In the genomic region with DNA sequence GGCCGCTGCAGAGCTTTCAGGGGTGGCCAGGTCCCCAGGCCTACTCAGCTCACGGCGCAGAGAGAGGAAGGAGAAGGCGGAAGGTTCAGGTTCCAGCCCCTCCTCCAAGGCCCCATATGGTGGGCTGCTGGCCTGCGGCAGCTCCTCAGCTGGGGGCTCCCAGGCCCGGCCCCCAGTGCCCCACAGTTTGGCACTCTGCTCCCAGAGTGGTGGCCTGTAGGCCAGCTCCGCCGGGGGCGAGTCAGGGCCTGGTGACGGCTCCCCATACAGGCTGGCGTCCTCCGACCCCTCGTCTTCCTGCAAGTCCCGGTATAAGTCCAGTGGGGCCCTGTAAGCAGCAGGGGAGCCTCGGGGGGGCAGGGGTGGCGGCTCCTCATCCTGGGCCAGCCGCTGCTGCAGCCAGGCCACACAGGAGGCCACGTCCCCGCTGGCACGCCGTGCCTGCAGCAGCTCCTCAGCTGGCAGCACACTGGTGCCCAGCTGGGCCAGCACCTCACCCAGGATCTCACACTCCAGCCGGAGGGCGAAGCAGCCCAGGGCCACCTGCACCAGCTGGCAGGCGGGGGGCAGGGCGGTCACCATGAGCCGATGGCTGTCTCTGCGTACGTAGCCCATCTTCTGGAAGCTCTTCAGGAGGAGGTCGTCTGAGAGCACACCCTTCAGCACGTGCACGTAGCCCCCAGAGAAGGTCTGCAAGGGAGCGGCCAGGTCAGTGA, we compare ENCODE assay signal across 22 cellular contexts. TPM values are rescaled to one million over a fixed set of nuclear protein-coding genes. Genes with fewer than 3 reads are reported as not detected.
DNase-seq lines count a peak whose midpoint lies in the region; ATAC-seq and TF ChIP-seq lines count a peak whose summit lies in the region.
"Had no signal": no experiment of that assay in that cellular context is flagged by ENCODE, and none has a peak within 500 bp of the region (broad histone marks: within the 10 kb centered on the region; RNA-seq: fewer than 3 reads in every experiment).

No MANE protein-coding gene starts in this region.

- H3K27ac ChIP-seq in WERI-Rb-1: peak overlapping the region; percentile 29; the same call in 1 of the 2 replicates
- H3K27ac ChIP-seq: breast epithelium, epithelial cell of prostate, foreskin keratinocyte, tibial artery had no signal

- H3K27ac Mint-ChIP-seq in neural crest cell (ENCODE audit: unreplicated experiment) (no peak overlapping the region), immature natural killer cell (peak overlapping the region in 2 of 6 donors; percentile 45)
- H3K27ac Mint-ChIP-seq: activated CD4-positive, alpha-beta T cell treated with anti-CD3 and anti-CD28 coated beads, Interleukin-2, amount 10 ng/mL, durations not matched to agents 24 days and 14 days; T-cell had no signal

- no peaks in the 10 kb centered on the region; the same call in 1 of the 2 replicates for H3K36me3 ChIP-seq in WERI-Rb-1
- H3K36me3 ChIP-seq: breast epithelium had no signal

- H3K4me3 Mint-ChIP-seq in neural crest cell: peak overlapping the region; percentile 41
- H3K4me3 Mint-ChIP-seq in immature natural killer cell: peak overlapping the region in 1 of 5 donors; percentile 27
- H3K4me3 Mint-ChIP-seq: activated CD4-positive, alpha-beta T cell treated with anti-CD3 and anti-CD28 coated beads, Interleukin-2, amount 10 ng/mL, durations not matched to agents 24 days and 14 days; CD4-positive, alpha-beta memory T cell; naive thymus-derived CD4-positive, alpha-beta T cell; T-cell had no signal

- ATAC-seq in Right ventricle myocardium superior (ENCODE audit: poor library complexity) (no peak), Right ventricle myocardium inferior (no peak), HG03108 (IDR thresholded peaks at IDR 0.05; ENCODE audit: unreplicated experiment) (no peak)
- ATAC-seq: foreskin keratinocyte; naive thymus-derived CD4-positive, alpha-beta T cell; T-cell had no signal

- H3K9me3 Mint-ChIP-seq in neural crest cell: no peaks in the 10 kb centered on the region
- no peaks in the 10 kb centered on the region for H3K9me3 Mint-ChIP-seq in immature natural killer cell
- H3K9me3 Mint-ChIP-seq: activated CD4-positive, alpha-beta T cell treated with anti-CD3 and anti-CD28 coated beads, Interleukin-2, amount 10 ng/mL, durations not matched to agents 24 days and 14 days; CD4-positive, alpha-beta memory T cell; naive thymus-derived CD4-positive, alpha-beta T cell; T-cell had no signal

- peaks cover 12% of the 10 kb centered on the region for H3K4me1 Mint-ChIP-seq in neural crest cell
- H3K4me1 Mint-ChIP-seq in immature natural killer cell: peaks cover 32 to 52% of the 10 kb centered on the region in 2 donors

- H3K36me3 Mint-ChIP-seq in neural crest cell (ENCODE audit: low read depth): peaks cover 7% of the 10 kb centered on the region
- peaks cover 4 to 5% (median 5%) of the 10 kb centered on the region in 3 donors for H3K36me3 Mint-ChIP-seq in immature natural killer cell

- H3K27me3 Mint-ChIP-seq in neural crest cell (ENCODE audit: low read depth): no peaks in the 10 kb centered on the region
- H3K27me3 Mint-ChIP-seq in immature natural killer cell (ENCODE audit: low read depth in 3 of 3): peaks cover 5 to 28% (median 25%) of the 10 kb centered on the region in 3 donors
- H3K27me3 Mint-ChIP-seq: activated CD4-positive, alpha-beta T cell treated with anti-CD3 and anti-CD28 coated beads, Interleukin-2, amount 10 ng/mL, durations not matched to agents 24 days and 14 days; CD4-positive, alpha-beta memory T cell; naive thymus-derived CD4-positive, alpha-beta T cell; T-cell had no signal

- intact Hi-C loops in Right ventricle myocardium superior (cut with DNase I): no loop called here
- intact Hi-C loops in Right ventricle myocardium inferior (cut with DNase I): no loop called here

- no peaks in the 10 kb centered on the region for H3K9me3 ChIP-seq in WERI-Rb-1 (ENCODE audit: severe bottlenecking)
- H3K9me3 ChIP-seq: breast epithelium, tibial artery had no signal

- DNase-seq in Right ventricle myocardium superior (peak; percentile 41), Right ventricle myocardium inferior (ENCODE audit: missing footprints) (no peak), NB4 (ENCODE audit: low read depth) (peak; percentile 21), WERI-Rb-1 (no peak), neural crest cell (ENCODE audit: low read depth, low spot score) (no peak), immature natural killer cell (no peak), erythroblast (lab: John Stamatoyannopoulos, UW) (no peak)
- DNase-seq: activated CD4-positive, alpha-beta T cell treated with anti-CD3 and anti-CD28 coated beads, Interleukin-2, amount 10 ng/mL, durations not matched to agents 24 days and 14 days; activated CD8-positive, alpha-beta memory T cell treated with anti-CD3 and anti-CD28 coated beads, Interleukin-2, amount 50 U/mL, for 48 hours; CD4-positive, alpha-beta memory T cell; dermis blood vessel endothelial cell; foreskin keratinocyte; KBM-7; mesendoderm; naive thymus-derived CD4-positive, alpha-beta T cell; stimulated activated CD4-positive, alpha-beta T cell treated with anti-CD3 and anti-CD28 coated beads, Interleukin-2, amount 100 ng/mL, for 48 hours; stimulated activated naive CD4-positive, alpha-beta T cell treated with Interleukin-2 at 50 U/mL for 16 hours; T-cell; tibial artery had no signal

- TF ChIP-seq CTCF in NB4 (IDR thresholded peaks at IDR 0.05; ENCODE audit: low read depth, low read length) (no peak), WERI-Rb-1 (IDR thresholded peaks at IDR 0.05; ENCODE audit: low read depth, low read length) (no peak), neural crest cell (conservative IDR thresholded peaks at IDR 0.05) (no peak)

- TF ChIP-seq POLR2A in NB4 (IDR thresholded peaks at IDR 0.05; ENCODE audit: extremely low read depth, insufficient read length): no peak
- TF ChIP-seq POLR2A in erythroblast (IDR thresholded peaks at IDR 0.05; ENCODE audit: low read length): no peak

- no peak overlapping the region for H3K4me3 ChIP-seq in NB4 (ENCODE audit: low read depth, low read length)
- H3K4me3 ChIP-seq in WERI-Rb-1 (ENCODE audit: low read depth, low read length): no peak overlapping the region
- H3K4me3 ChIP-seq: breast epithelium, tibial artery had no signal

- no peaks in the 10 kb centered on the region for H3K27me3 ChIP-seq in WERI-Rb-1 (ENCODE audit: insufficient read depth, low read depth, severe bottlenecking)
- H3K27me3 ChIP-seq: breast epithelium, foreskin keratinocyte had no signal

RNA-seq across cellular contexts. Expression of a gene that starts 3.7 kb away (rescaled TPM):
- total RNA-seq in Right ventricle myocardium superior: 4.1 TPM
- 3.4 TPM for total RNA-seq in Right ventricle myocardium inferior
- total RNA-seq in neural crest cell: 8.6 and 10.6 TPM in 2 replicates
- polyA plus RNA-seq in immature natural killer cell: 10 to 100 TPM in 2 of 3 donors, 1 to 10 TPM in 1; 4.7 to 14.5 (median 13.4) TPM

RNA-seq across cellular contexts. Expression of a gene that starts 11.3 kb away (rescaled TPM):
- total RNA-seq in Right ventricle myocardium superior (20.7 TPM), Right ventricle myocardium inferior (21.9 TPM), neural crest cell (127 and 131 TPM in 2 replicates)
- polyA plus RNA-seq in immature natural killer cell: 10 to 100 TPM; 28.0 to 42.7 (median 35.2) TPM

RNA-seq across cellular contexts. Expression of a gene that starts 22.9 kb away (rescaled TPM):
- total RNA-seq in Right ventricle myocardium superior (11.2 TPM), Right ventricle myocardium inferior (11.1 TPM), neural crest cell (18.0 and 20.2 TPM in 2 replicates)
- polyA plus RNA-seq in immature natural killer cell: 1 to 10 TPM in 1 of 3 donors, under 1 TPM in 2; 0.65 to 1.3 (median 0.96) TPM

RNA-seq across cellular contexts. Expression of a gene that starts 23.6 kb away (rescaled TPM):
- total RNA-seq in Right ventricle myocardium superior (10.2 TPM), Right ventricle myocardium inferior (10.6 TPM), neural crest cell (31.6 and 32.9 TPM in 2 replicates)
- 10 to 100 TPM; 20.6 to 91.6 (median 30.0) TPM for polyA plus RNA-seq in immature natural killer cell

RNA-seq across cellular contexts. Expression of a gene that starts 40.1 kb away (rescaled TPM):
- total RNA-seq in Right ventricle myocardium superior (1.9 TPM), Right ventricle myocardium inferior (1.6 TPM), neural crest cell (41.7 and 42.6 TPM in 2 replicates)
- polyA plus RNA-seq in immature natural killer cell: 1 to 10 TPM; 1.8 to 6.8 (median 4.7) TPM

Comparison
In these comparisons a context has a peak if more than half of its experiments do, and no peak if none do; other contexts are left out.
1. DNase-seq: peak in Right ventricle myocardium superior (single experiment) and NB4 (single experiment); none in Right ventricle myocardium inferior (single experiment), WERI-Rb-1 (single experiment), neural crest cell (single experiment), immature natural killer cell (0 of 3) and erythroblast (0 of 2).